Comparison of ENCODE assay signal across 15 cellular contexts in genomic region chr6:73797861-73798260, GRCh38.
"Had no signal": no experiment of that assay in that cellular context is flagged by ENCODE, and none has a peak within 500 bp of the region (broad histone marks: within the 10 kb centered on the region; RNA-seq: fewer than 3 reads in every experiment).

No MANE protein-coding gene starts in this region.

- H3K27me3 ChIP-seq: brain microvascular endothelial cell, neural progenitor cell, right lobe of liver, testis had no signal

- H3K36me3 ChIP-seq: brain microvascular endothelial cell, neural progenitor cell, right lobe of liver had no signal

- H3K27ac ChIP-seq: coronary artery, neural progenitor cell, right lobe of liver, testis, VCaP had no signal

- H3K4me2 ChIP-seq: neural progenitor cell, smooth muscle cell had no signal

- H2AFZ ChIP-seq: neural progenitor cell had no signal

- H3K9ac ChIP-seq: neural progenitor cell had no signal

- H3K9me3 ChIP-seq: right lobe of liver, testis had no signal

- DNase-seq: activated CD4-positive, alpha-beta T cell treated with anti-CD3 and anti-CD28 coated beads, Interleukin-2, amount 50 U/mL, for 4 hours; activated CD4-positive, CD25-positive, alpha-beta regulatory T cell treated with anti-CD3 and anti-CD28 coated beads, Interleukin-2, amount 50 U/mL, for 72 hours; activated naive CD8-positive, alpha-beta T cell treated with anti-CD3 and anti-CD28 coated beads, Interleukin-2, amount 10 ng/mL, durations not matched to agents 7 days and 5 days; naive thymus-derived CD4-positive, alpha-beta T cell; stimulated activated CD4-positive, alpha-beta T cell treated with anti-CD3 and anti-CD28 coated beads, Interleukin-4, amount 100 ng/mL, for 1 hour; T-helper 17 cell; testis had no signal

- ATAC-seq: naive thymus-derived CD4-positive, alpha-beta T cell; T-helper 17 cell had no signal

- H3K4me3 ChIP-seq: coronary artery, neural progenitor cell, right lobe of liver, smooth muscle cell, testis had no signal

- H3K4me1 ChIP-seq: testis had no signal

- FAIRE-seq: endometrium, islet of Langerhans had no signal
